In genomic region chr4:15434086-15434485, GRCh38 we compare ENCODE assay signal across 29 cellular contexts. TPM values are rescaled to one million over a fixed set of nuclear protein-coding genes. Genes with fewer than 3 reads are reported as not detected.
DNase-seq lines count a peak whose midpoint lies in the region; ATAC-seq and TF ChIP-seq lines count a peak whose summit lies in the region.
"Had no signal": no experiment of that assay in that cellular context is flagged by ENCODE, and none has a peak within 500 bp of the region (broad histone marks: within the 10 kb centered on the region; RNA-seq: fewer than 3 reads in every experiment).

No MANE protein-coding gene starts in this region.

- H3K27ac ChIP-seq in ACC112 (ENCODE audit: low read depth, low read length), result 0 out of 2 replicates have a peak overlapping the region, but pooled peaks have one; percentile 12
- H3K27ac ChIP-seq in ascending aorta, result peak overlapping the region; percentile 75 to 85
- no peak overlapping the region for H3K27ac ChIP-seq in gastrocnemius medialis
- no peak overlapping the region for H3K27ac ChIP-seq in neural progenitor cell
- H3K27ac ChIP-seq: brain microvascular endothelial cell, ovary, spleen had no signal

- no peak overlapping the region for H2AFZ ChIP-seq in ACC112 (ENCODE audit: low read length, unreplicated experiment)
- H2AFZ ChIP-seq in neural progenitor cell (replicated peaks), result no peak overlapping the region

- peaks cover 2% of the 10 kb centered on the region for H3K27me3 Mint-ChIP-seq in neural progenitor cell (ENCODE audit: insufficient read depth, low read depth)
- H3K27me3 Mint-ChIP-seq: activated CD4-positive, alpha-beta T cell treated with anti-CD3 and anti-CD28 coated beads for 36 hours; activated naive CD8-positive, alpha-beta T cell treated with anti-CD3 and anti-CD28 coated beads, Interleukin-2, amount 50 U/mL, for 24 hours had no signal

- H3K36me3 Mint-ChIP-seq in neural progenitor cell, result no peaks in the 10 kb centered on the region
- H3K36me3 Mint-ChIP-seq: mesothelial cell of epicardium, natural killer cell had no signal

- no peak for TF ChIP-seq POLR2A in gastrocnemius medialis (IDR thresholded peaks at IDR 0.05)

- ATAC-seq in gastrocnemius medialis, result peak; percentile 79 to 80
- ATAC-seq: activated CD4-positive, alpha-beta T cell treated with anti-CD3 and anti-CD28 coated beads for 36 hours; activated naive CD8-positive, alpha-beta T cell treated with anti-CD3 and anti-CD28 coated beads, Interleukin-2, amount 50 U/mL, for 24 hours; left lobe of liver; natural killer cell; PC-3 had no signal

- H3K4me1 Mint-ChIP-seq in neural progenitor cell, result no peaks in the 10 kb centered on the region
- H3K4me1 Mint-ChIP-seq: natural killer cell had no signal

- no peaks in the 10 kb centered on the region for H3K79me2 ChIP-seq in ACC112 (ENCODE audit: control insufficient read depth, insufficient read depth, low read length, unreplicated experiment)
- no peaks in the 10 kb centered on the region for H3K79me2 ChIP-seq in neural progenitor cell (ENCODE audit: low read depth)

- no peak for DNase-seq in ascending aorta (ENCODE audit: low spot score in 2 of 2)
- peak; percentile 32 for DNase-seq in fibroblast of pulmonary artery (ENCODE audit: low read depth)
- DNase-seq in gastrocnemius medialis, result no peak
- no peak for DNase-seq in neural progenitor cell (ENCODE audit: low spot score)
- DNase-seq in SHP77 (lab: John Stamatoyannopoulos, UW), result no peak
- no peak for DNase-seq in NCI-H524 (lab: John Stamatoyannopoulos, UW)
- no peak for DNase-seq in NOMO-1 treated with DMSO at 0.1 percent for 48 hours (lab: John Stamatoyannopoulos, UW; ENCODE audit: unreplicated experiment)
- DNase-seq: activated CD4-positive, alpha-beta T cell treated with anti-CD3 and anti-CD28 coated beads for 36 hours; activated effector memory CD4-positive, alpha-beta T cell treated with anti-CD3 and anti-CD28 coated beads, Interleukin-2, amount 50 U/mL, for 16 hours; activated naive CD8-positive, alpha-beta T cell treated with anti-CD3 and anti-CD28 coated beads, Interleukin-2, amount 50 U/mL, for 24 hours; activated T-cell treated with anti-CD3 and anti-CD28 coated beads, Interleukin-2, amount 50 U/mL, for 1 hour; brain microvascular endothelial cell; effector memory CD4-positive, alpha-beta T cell; H7; natural killer cell; NCI-H1092 treated with DMSO at 0.1 percent for 48 hours; NCI-H187 treated with DMSO at 0.1 percent for 48 hours; NCI-H524 treated with DMSO at 0.1 percent for 48 hours; ovary; PC-3; SHP77 treated with DMSO at 0.1 percent for 48 hours; spleen had no signal

- no peak overlapping the region for H3K4me2 ChIP-seq in neural progenitor cell

- no peak overlapping the region for H3K4me3 Mint-ChIP-seq in neural progenitor cell
- H3K4me3 Mint-ChIP-seq: activated CD4-positive, alpha-beta T cell treated with anti-CD3 and anti-CD28 coated beads for 36 hours; activated naive CD8-positive, alpha-beta T cell treated with anti-CD3 and anti-CD28 coated beads, Interleukin-2, amount 50 U/mL, for 24 hours; mesothelial cell of epicardium; natural killer cell; T-helper 2 cell treated with Interferon-gamma antibody and Interleukin-4, amounts not matched to agents 5 μg/mL and 100 μg/mL, for 36 hours had no signal

- H3F3A ChIP-seq in neural progenitor cell (ENCODE audit: low read depth), result no peaks in the 10 kb centered on the region

- H3K9me3 ChIP-seq in ascending aorta (no peaks in the 10 kb centered on the region), gastrocnemius medialis (no peaks in the 10 kb centered on the region), neural progenitor cell (ENCODE audit: low read depth) (no peaks in the 10 kb centered on the region)
- H3K9me3 ChIP-seq: ovary, spleen had no signal

- intact Hi-C loops in ascending aorta (cut with DNase I), result loop anchor here (1.0 kb wide), 1 partner anchor 17 kb away; no protein-coding TSS in a partner anchor
- intact Hi-C loops in gastrocnemius medialis (cut with DNase I; ENCODE audit: low total_unique reads), result no loop called here

- no peaks in the 10 kb centered on the region for H3K9me3 Mint-ChIP-seq in neural progenitor cell
- H3K9me3 Mint-ChIP-seq: natural killer cell; T-helper 2 cell treated with Interferon-gamma antibody and Interleukin-4, amounts not matched to agents 5 μg/mL and 100 μg/mL, for 36 hours had no signal

- H3K36me3 ChIP-seq in ACC112 (ENCODE audit: insufficient read depth, low read length) (no peaks in the 10 kb centered on the region), ascending aorta (peaks cover 4 to 8% of the 10 kb centered on the region in 2 donors), gastrocnemius medialis (no peaks in the 10 kb centered on the region), neural progenitor cell (no peaks in the 10 kb centered on the region)
- H3K36me3 ChIP-seq: brain microvascular endothelial cell, ovary, spleen had no signal

- H3K4me1 ChIP-seq in ACC112 (ENCODE audit: control insufficient read depth, insufficient read depth, low read length, unreplicated experiment), result peaks cover 22% of the 10 kb centered on the region
- peaks cover 5 to 29% of the 10 kb centered on the region in 2 donors for H3K4me1 ChIP-seq in ascending aorta
- H3K4me1 ChIP-seq in gastrocnemius medialis, result no peaks in the 10 kb centered on the region
- H3K4me1 ChIP-seq in neural progenitor cell, result no peaks in the 10 kb centered on the region

- H3K4me3 ChIP-seq in ACC112 (ENCODE audit: low read depth, low read length), result no peak overlapping the region
- no peak overlapping the region for H3K4me3 ChIP-seq in ascending aorta
- H3K4me3 ChIP-seq in fibroblast of pulmonary artery (replicated peaks; ENCODE audit: low read depth, low read length), result no peak overlapping the region
- H3K4me3 ChIP-seq in gastrocnemius medialis, result no peak overlapping the region
- H3K4me3 ChIP-seq in neural progenitor cell, result no peak overlapping the region
- H3K4me3 ChIP-seq: ovary, spleen had no signal

- H4K20me1 ChIP-seq in neural progenitor cell (ENCODE audit: low read depth), result no peaks in the 10 kb centered on the region

- no peak for TF ChIP-seq CTCF in ascending aorta (IDR thresholded peaks at IDR 0.05)
- no peak for TF ChIP-seq CTCF in fibroblast of pulmonary artery (IDR thresholded peaks at IDR 0.05; ENCODE audit: low read length, missing control alignments)
- no peak for TF ChIP-seq CTCF in gastrocnemius medialis (IDR thresholded peaks at IDR 0.05 in 4 of 5, conservative IDR thresholded peaks at IDR 0.05 in 1 of 5)
- no peak for TF ChIP-seq CTCF in neural progenitor cell (IDR thresholded peaks at IDR 0.05)

- no peaks in the 10 kb centered on the region for H3K27me3 ChIP-seq in ACC112 (ENCODE audit: insufficient read depth, low read length)
- H3K27me3 ChIP-seq in ascending aorta, result no peaks in the 10 kb centered on the region
- no peaks in the 10 kb centered on the region for H3K27me3 ChIP-seq in gastrocnemius medialis
- no peaks in the 10 kb centered on the region for H3K27me3 ChIP-seq in neural progenitor cell
- H3K27me3 ChIP-seq: brain microvascular endothelial cell, ovary, spleen had no signal

- no peak overlapping the region for H3K9ac ChIP-seq in neural progenitor cell

- no peak overlapping the region for H3K27ac Mint-ChIP-seq in neural progenitor cell
- H3K27ac Mint-ChIP-seq: activated CD4-positive, alpha-beta T cell treated with anti-CD3 and anti-CD28 coated beads for 36 hours; activated naive CD8-positive, alpha-beta T cell treated with anti-CD3 and anti-CD28 coated beads, Interleukin-2, amount 50 U/mL, for 24 hours; mesothelial cell of epicardium; natural killer cell; T-helper 2 cell treated with Interferon-gamma antibody and Interleukin-4, amounts not matched to agents 5 μg/mL and 100 μg/mL, for 36 hours had no signal

- in situ Hi-C loops in gastrocnemius medialis (cut with MboI; ENCODE audit: low sequenced_read_pairs in 4 of 4), result no loop called here

RNA-seq across cellular contexts. Expression of gene C1QTNF7, which starts 6.3 kb away (rescaled TPM):
- 23.2 TPM for total RNA-seq in ascending aorta
- total RNA-seq in gastrocnemius medialis, result 10 to 100 TPM in 1 of 4 donors, under 1 TPM in 3; 0.29 to 11.6 (median 0.72) TPM
- not detected in 2 replicates for total RNA-seq in neural progenitor cell (ENCODE audit: low replicate concordance)
- total RNA-seq: activated CD4-positive, alpha-beta T cell treated with anti-CD3 and anti-CD28 coated beads for 36 hours; epithelial cell of proximal tubule; glomerular endothelial cell; H7; natural killer cell; PC-3 had no signal

RNA-seq across cellular contexts. Expression of gene CC2D2A, which starts 35.6 kb away (rescaled TPM):
- total RNA-seq in ascending aorta (2.8 TPM), gastrocnemius medialis (1 to 10 TPM; 1.1 to 4.0 (median 2.9) TPM), neural progenitor cell (ENCODE audit: low replicate concordance) (18.9 and 40.0 TPM in 2 replicates)
- total RNA-seq: activated CD4-positive, alpha-beta T cell treated with anti-CD3 and anti-CD28 coated beads for 36 hours; activated CD8-positive, alpha-beta memory T cell treated with anti-CD3 and anti-CD28 coated beads for 36 hours had no signal

Comparison
In these comparisons a context has a peak if more than half of its experiments do, and no peak if none do; other contexts are left out.
1. H3K27ac ChIP-seq: peak in ACC112 (single experiment) and ascending aorta (2 of 2); none in gastrocnemius medialis (0 of 4) and neural progenitor cell (single experiment).